In the genomic region with DNA sequence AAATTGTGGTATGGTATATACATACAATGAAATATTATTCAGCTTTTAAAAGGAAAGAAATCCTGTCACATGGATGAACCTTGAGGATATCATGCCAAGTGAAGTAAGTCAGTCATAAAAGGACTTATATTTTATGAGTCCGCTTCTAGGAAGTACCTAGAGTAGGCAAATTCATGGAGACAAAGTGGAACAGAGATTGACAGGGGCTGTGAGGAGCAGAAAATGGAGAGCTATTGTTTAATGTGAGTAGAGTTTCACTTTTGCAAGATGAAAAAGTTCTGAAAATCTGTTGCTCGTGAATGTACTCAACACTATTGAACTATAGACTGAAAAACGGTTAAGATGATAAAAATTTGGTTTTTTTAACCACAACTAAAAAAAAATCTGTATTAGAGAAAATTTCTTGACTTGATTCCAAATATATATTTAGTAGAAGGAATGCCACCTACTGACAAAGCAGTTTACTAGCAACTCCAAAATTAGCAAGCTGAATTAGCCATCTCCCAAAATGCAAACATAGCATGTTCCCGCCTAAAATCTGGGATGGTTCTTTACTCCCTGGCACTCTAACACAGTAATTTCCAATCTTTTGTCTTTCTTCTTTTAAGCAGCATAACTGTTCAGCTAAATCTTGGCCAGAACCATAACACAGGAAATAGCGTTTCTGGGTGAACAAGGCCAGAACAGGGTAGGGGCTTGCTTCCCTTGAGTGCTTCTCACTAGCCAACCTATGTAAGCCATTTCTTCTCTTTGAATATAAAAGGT, we compare ENCODE assay signal across 8 cellular contexts. TPM values are rescaled to one million over a fixed set of nuclear protein-coding genes. Genes with fewer than 3 reads are reported as not detected.
DNase-seq lines count a peak whose midpoint lies in the region; ATAC-seq and TF ChIP-seq lines count a peak whose summit lies in the region.

No MANE protein-coding gene starts in this region.

- POLR2A ChIA-PET in HEK293 (lab: Yijun Ruan, JAX) = interaction anchor here (1.7 to 3.4 kb wide), 2 partner anchors 30 to 299 kb away, joined by 3 to 20 read pairs; partner anchors contain the start of genes C22orf39 and SLC25A1

- TF ChIP-seq CTCF in AG09309 (IDR thresholded peaks at IDR 0.05; ENCODE audit: control insufficient read depth, insufficient read depth, low read depth, low read length, missing control alignments) (no peak), HEK293 (tag by site-specific recombination; IDR thresholded peaks at IDR 0.05) (no peak), liver (IDR thresholded peaks at IDR 0.05; ENCODE audit: low read depth, low read length, missing input control) (no peak), upper lobe of right lung (IDR thresholded peaks at IDR 0.05) (peak; percentile 20)

- CTCF ChIA-PET in HEK293 (lab: Yijun Ruan, JAX) = interaction anchor here (0.5 to 4.6 kb wide), 11 partner anchors 9 to 717 kb away, joined by 3 to 31 read pairs (median 3); partner anchors contain the start of gene ESS2

- ATAC-seq in activated naive CD4-positive, alpha-beta T cell treated with anti-CD3 and anti-CD28 coated beads, Interleukin-2, amount 50 U/mL, for 72 hours = no peak
- no peak for ATAC-seq in upper lobe of right lung
- ATAC-seq in HG03439 (IDR thresholded peaks at IDR 0.05; ENCODE audit: unreplicated experiment) = no peak

- no peaks in the 10 kb centered on the region for H3K27me3 ChIP-seq in liver (ENCODE audit: control insufficient read depth in 4 of 4, insufficient read depth in 4 of 4, low read length in 3 of 4)
- H3K27me3 ChIP-seq in upper lobe of right lung = no peaks in the 10 kb centered on the region

- peak overlapping the region; percentile 91 for H3K4me3 ChIP-seq in AG09309 (ENCODE audit: control insufficient read depth, low read depth, low read length)
- peak overlapping the region; percentile 77 for H3K4me3 ChIP-seq in HEK293 (ENCODE audit: low read depth, low read length)
- peak overlapping the region; percentile 89 to 98 (median 98) for H3K4me3 ChIP-seq in liver (ENCODE audit: low read depth in 1 of 3, low read length in 3 of 3)
- peak overlapping the region; percentile 85 for H3K4me3 ChIP-seq in upper lobe of right lung

- H3K4me1 ChIP-seq in HEK293 (ENCODE audit: control insufficient read depth, insufficient read depth, low read length) (no peaks in the 10 kb centered on the region), liver (ENCODE audit: control insufficient read depth in 4 of 4, insufficient read depth in 4 of 4, low read length in 3 of 4) (peaks cover 3 to 21% (median 17%) of the 10 kb centered on the region in 4 donors), upper lobe of right lung (peaks cover 19% of the 10 kb centered on the region)

- 19% methylated on average over 5 of the region's 5 CpGs for WGBS in liver

- peaks cover 22 to 28% of the 10 kb centered on the region in 2 donors for H3K36me3 Mint-ChIP-seq in activated naive CD4-positive, alpha-beta T cell treated with anti-CD3 and anti-CD28 coated beads, Interleukin-2, amount 50 U/mL, for 72 hours

- H3K27ac ChIP-seq in HEK293 (ENCODE audit: extremely low read depth, low read depth, low read length) = no peak overlapping the region; the same call in 1 of the 2 replicates
- H3K27ac ChIP-seq in liver (ENCODE audit: low read depth in 1 of 2, low read length in 2 of 2) = peak overlapping the region in 1 of 2 donors; percentile 100
- peak overlapping the region; percentile 100 for H3K27ac ChIP-seq in upper lobe of right lung

- TF ChIP-seq RAD21 in liver (IDR thresholded peaks at IDR 0.05) = peak; percentile 40 to 54

- H3K9ac ChIP-seq in liver (ENCODE audit: low read depth in 1 of 2, low read length in 2 of 2) = peak overlapping the region; percentile 89 to 92

- H3K9me3 ChIP-seq in HEK293 (ENCODE audit: control insufficient read depth, insufficient read depth, low read depth, low read length) (no peaks in the 10 kb centered on the region), liver (ENCODE audit: control insufficient read depth in 4 of 4, low read length in 3 of 4) (no peaks in the 10 kb centered on the region), upper lobe of right lung (no peaks in the 10 kb centered on the region)

- peaks cover 0 to 47% of the 10 kb centered on the region in 2 experiments; a peak in 2 of 3 replicates for H3K36me3 ChIP-seq in HEK293 (ENCODE audit: control insufficient read depth in 2 of 2, insufficient read depth in 1 of 2, low read length in 2 of 2)
- H3K36me3 ChIP-seq in liver (ENCODE audit: control insufficient read depth in 4 of 4, insufficient read depth in 3 of 4, low read depth in 1 of 4, low read length in 3 of 4) = peaks cover 6 to 23% (median 13%) of the 10 kb centered on the region in 4 donors
- H3K36me3 ChIP-seq in upper lobe of right lung = peaks cover 24% of the 10 kb centered on the region

- H3K9me3 Mint-ChIP-seq in activated naive CD4-positive, alpha-beta T cell treated with anti-CD3 and anti-CD28 coated beads, Interleukin-2, amount 50 U/mL, for 72 hours = no peaks in the 10 kb centered on the region

- DNase-seq in AG09309 (ENCODE audit: low read depth) (no peak), upper lobe of right lung (no peak), NCI-H1048 (lab: John Stamatoyannopoulos, UW) (no peak)
- DNase-seq in activated naive CD4-positive, alpha-beta T cell treated with anti-CD3 and anti-CD28 coated beads, Interleukin-2, amount 50 U/mL, for 72 hours (ENCODE audit: low spot score in 2 of 2) = no peak
- no peak for DNase-seq in stimulated activated CD4-positive, alpha-beta T cell treated with anti-CD3 and anti-CD28 coated beads, Interleukin-4, amount 100 ng/mL, for 24 hours

- intact Hi-C loops in upper lobe of right lung (cut with DNase I) = no loop called here

- peak overlapping the region; percentile 91 to 100 for H3K27ac Mint-ChIP-seq in activated naive CD4-positive, alpha-beta T cell treated with anti-CD3 and anti-CD28 coated beads, Interleukin-2, amount 50 U/mL, for 72 hours

TF ChIP-seq in HEK293, 187 proteins besides CTCF, POLR2A, EP300 and RAD21 (continues in another document):
- TF ChIP-seq, protein P1, sequence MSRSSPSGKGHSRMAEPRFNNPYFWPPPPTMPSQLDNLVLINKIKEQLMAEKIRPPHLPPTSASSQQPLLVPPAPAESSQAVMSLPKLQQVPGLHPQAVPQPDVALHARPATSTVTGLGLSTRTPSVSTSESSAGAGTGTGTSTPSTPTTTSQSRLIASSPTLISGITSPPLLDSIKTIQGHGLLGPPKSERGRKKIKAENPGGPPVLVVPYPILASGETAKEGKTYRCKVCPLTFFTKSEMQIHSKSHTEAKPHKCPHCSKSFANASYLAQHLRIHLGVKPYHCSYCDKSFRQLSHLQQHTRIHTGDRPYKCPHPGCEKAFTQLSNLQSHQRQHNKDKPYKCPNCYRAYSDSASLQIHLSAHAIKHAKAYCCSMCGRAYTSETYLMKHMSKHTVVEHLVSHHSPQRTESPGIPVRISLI (tag by site-specific recombination; IDR thresholded peaks at IDR 0.05) = 0 out of 2 replicates have a peak, but pooled peaks have one; percentile 33
- TF ChIP-seq ZNF354C (tag by site-specific recombination; IDR thresholded peaks at IDR 0.05; ENCODE audit: borderline replicate concordance, low read depth) (no peak), ZNF654 (tag by site-specific recombination; IDR thresholded peaks at IDR 0.05; ENCODE audit: low read depth) (peak; percentile 42; the same call in 1 of the 2 replicates), ZNF324 (tag by site-specific recombination; IDR thresholded peaks at IDR 0.05) (no peak), PRDM1 (tag by site-specific recombination; IDR thresholded peaks at IDR 0.05) (peak; percentile 11; the same call in 1 of the 2 replicates), ZNF138 (tag by site-specific recombination; IDR thresholded peaks at IDR 0.05; ENCODE audit: borderline replicate concordance) (no peak)

TF ChIP-seq in liver, 16 proteins besides CTCF, POLR2A, EP300 and RAD21:
- TF ChIP-seq TAF1 (conservative IDR thresholded peaks at IDR 0.05) = no peak
- no peak for TF ChIP-seq ZBTB33 (IDR thresholded peaks at IDR 0.05)
- TF ChIP-seq YY1 (IDR thresholded peaks at IDR 0.05) = no peak
- TF ChIP-seq NR2F2 (IDR thresholded peaks at IDR 0.05) = no peak
- no peak for TF ChIP-seq FOXA1 (IDR thresholded peaks at IDR 0.05)
- TF ChIP-seq EGR1 (IDR thresholded peaks at IDR 0.05; ENCODE audit: low read depth in 2 of 2) = no peak

RNA-seq across cellular contexts. Expression of gene UFD1, which starts 1.5 kb away (rescaled TPM):
- 100 to 1,000 TPM in 1 of 2 donors, 10 to 100 TPM in 1; 81.7 to 136 TPM for total RNA-seq in activated naive CD4-positive, alpha-beta T cell treated with anti-CD3 and anti-CD28 coated beads, Interleukin-2, amount 50 U/mL, for 72 hours
- 10 to 100 TPM; 28.2 to 46.2 TPM for total RNA-seq in liver
- polyA plus RNA-seq in liver = 10 to 100 TPM; 63.0 to 64.2 TPM
- 43.1 TPM for total RNA-seq in upper lobe of right lung

RNA-seq across cellular contexts. Expression of gene CDC45, which starts 2.2 kb away (rescaled TPM):
- 10 to 100 TPM; 92.1 to 99.7 TPM for total RNA-seq in activated naive CD4-positive, alpha-beta T cell treated with anti-CD3 and anti-CD28 coated beads, Interleukin-2, amount 50 U/mL, for 72 hours
- total RNA-seq in liver = 10 to 100 TPM in 1 of 2 donors, under 1 TPM in 1; 0.33 to 15.5 TPM
- 1 to 10 TPM in 1 of 2 donors, under 1 TPM in 1; 0.43 to 1.4 TPM for polyA plus RNA-seq in liver
- total RNA-seq in upper lobe of right lung = 0.58 TPM

RNA-seq across cellular contexts. Expression of gene C22orf39, which starts 30.0 kb away (rescaled TPM):
- 10 to 100 TPM; 25.7 to 26.3 TPM for total RNA-seq in activated naive CD4-positive, alpha-beta T cell treated with anti-CD3 and anti-CD28 coated beads, Interleukin-2, amount 50 U/mL, for 72 hours
- 10 to 100 TPM; 12.4 to 22.4 TPM for total RNA-seq in liver
- polyA plus RNA-seq in liver = 10 to 100 TPM; 11.3 to 14.6 TPM
- 35.6 TPM for total RNA-seq in upper lobe of right lung

RNA-seq across cellular contexts. Expression of gene MRPL40, which starts 45.2 kb away (rescaled TPM):
- 10 to 100 TPM in 1 of 2 donors, 1 to 10 TPM in 1; 8.2 to 32.2 TPM for total RNA-seq in activated naive CD4-positive, alpha-beta T cell treated with anti-CD3 and anti-CD28 coated beads, Interleukin-2, amount 50 U/mL, for 72 hours
- total RNA-seq in liver (10 to 100 TPM; 11.3 to 26.4 TPM), upper lobe of right lung (20.5 TPM)
- 10 to 100 TPM; 28.9 to 52.0 TPM for polyA plus RNA-seq in liver

RNA-seq across cellular contexts. Expression of gene HIRA, which starts 46.0 kb away (rescaled TPM):
- total RNA-seq in activated naive CD4-positive, alpha-beta T cell treated with anti-CD3 and anti-CD28 coated beads, Interleukin-2, amount 50 U/mL, for 72 hours = 10 to 100 TPM; 18.1 to 37.0 TPM
- 10 to 100 TPM; 24.5 to 32.5 TPM for total RNA-seq in liver
- polyA plus RNA-seq in liver = 10 to 100 TPM in 1 of 2 donors, 1 to 10 TPM in 1; 4.1 to 21.6 TPM
- total RNA-seq in upper lobe of right lung = 23.3 TPM

Comparison
In these comparisons a context has a peak if more than half of its experiments do, and no peak if none do; other contexts are left out.
1. RNA of gene CDC45, which starts 2.2 kb away (total RNA-seq): 92.1 to 99.7 TPM in activated naive CD4-positive, alpha-beta T cell treated with anti-CD3 and anti-CD28 coated beads, Interleukin-2, amount 50 U/mL, for 72 hours; 0.33 to 15.5 TPM in liver and 0.58 TPM in upper lobe of right lung (single experiment); every median in the first group is over 4 times any median in the second.
2. Peak in every context shown above with its lines, with median percentiles within 50 percentile points of each other: H3K4me3 ChIP-seq.